9 cellular contexts compared by ENCODE assay signal in genomic region chr10:61452229-61452651, GRCh38. TPM values are rescaled to one million over a fixed set of nuclear protein-coding genes. Genes with fewer than 3 reads are reported as not detected.
DNase-seq lines count a peak whose midpoint lies in the region; TF ChIP-seq lines count a peak whose summit lies in the region.
"Had no signal": no experiment of that assay in that cellular context is flagged by ENCODE, and none has a peak within 500 bp of the region (broad histone marks: within the 10 kb centered on the region; RNA-seq: fewer than 3 reads in every experiment).

No MANE protein-coding gene starts in this region.

- H3K9me2 ChIP-seq in neural cell (ENCODE audit: insufficient read depth, low read length) (no peaks in the 10 kb centered on the region), Karpas-422 (replicated peaks; ENCODE audit: insufficient read depth, low read length) (no peaks in the 10 kb centered on the region)

- DNase-seq in AG04449 (ENCODE audit: low read depth, low spot score) = no peak
- no peak for DNase-seq in esophagus muscularis mucosa (ENCODE audit: extremely low spot score)
- DNase-seq in NCI-H2107 treated with DMSO at 0.1 percent for 48 hours (lab: John Stamatoyannopoulos, UW; ENCODE audit: unreplicated experiment) = no peak
- DNase-seq in COLO829 (ENCODE audit: low spot score) = no peak
- no peak for DNase-seq in activated gamma-delta T cell (lab: John Stamatoyannopoulos, UW)
- DNase-seq in Karpas-422 = no peak
- DNase-seq: NCI-H187 had no signal

- H3K9me3 ChIP-seq in HUES64 (ENCODE audit: insufficient read depth, low read depth, low read length) (no peaks in the 10 kb centered on the region), esophagus muscularis mucosa (no peaks in the 10 kb centered on the region), neural cell (ENCODE audit: low read length) (no peaks in the 10 kb centered on the region), Karpas-422 (ENCODE audit: low read length) (no peaks in the 10 kb centered on the region)

- TF ChIP-seq POLR2A in esophagus muscularis mucosa (IDR thresholded peaks at IDR 0.05; ENCODE audit: low read depth) = no peak

- no peaks in the 10 kb centered on the region for H3K79me2 ChIP-seq in neural cell (replicated peaks; ENCODE audit: insufficient read depth, low read length)
- H3K79me2 ChIP-seq in Karpas-422 (ENCODE audit: low read length) = no peaks in the 10 kb centered on the region

- H3K4me2 ChIP-seq in neural cell (ENCODE audit: low read length) (peak overlapping the region; percentile 66), Karpas-422 (ENCODE audit: low read depth, low read length, poor library complexity, severe bottlenecking) (no peak overlapping the region)

- intact Hi-C loops in esophagus muscularis mucosa (cut with DNase I) = no loop called here

- no peaks in the 10 kb centered on the region for H3F3A ChIP-seq in neural cell (ENCODE audit: insufficient read depth, low read length, poor library complexity, severe bottlenecking)

- 2% methylated on average over 24 of the region's 24 CpGs for WGBS in HUES64
- WGBS in esophagus muscularis mucosa = 25% methylated on average over 24 of the region's 24 CpGs

- H3K36me3 ChIP-seq in HUES64 (ENCODE audit: insufficient read depth, low read length) = no peaks in the 10 kb centered on the region
- H3K36me3 ChIP-seq in esophagus muscularis mucosa = no peaks in the 10 kb centered on the region
- H3K36me3 ChIP-seq in neural cell (ENCODE audit: insufficient read depth, low read length) = no peaks in the 10 kb centered on the region
- H3K36me3 ChIP-seq in Karpas-422 (ENCODE audit: insufficient read depth, low read length) = no peaks in the 10 kb centered on the region

- H3K27ac ChIP-seq in HUES64 (ENCODE audit: low read depth, low read length) (no peak overlapping the region), esophagus muscularis mucosa (replicated peaks in 1 of 4) (no peak overlapping the region), neural cell (ENCODE audit: low read length) (no peak overlapping the region), Karpas-422 (ENCODE audit: low read length) (no peak overlapping the region)

- CTCF ChIA-PET in AG04449 (lab: Yijun Ruan, JAX) = no interaction called here

- TF ChIP-seq CTCF in AG04449 (IDR thresholded peaks at IDR 0.05; ENCODE audit: insufficient read depth, low read length, missing control alignments) = no peak
- TF ChIP-seq CTCF in esophagus muscularis mucosa (IDR thresholded peaks at IDR 0.05) = no peak
- no peak for TF ChIP-seq CTCF in neural cell (IDR thresholded peaks at IDR 0.05; ENCODE audit: poor library complexity, severe bottlenecking)

- H3K4me1 ChIP-seq in HUES64 (ENCODE audit: insufficient read depth, low read length) (peaks cover 5% of the 10 kb centered on the region; the same call in 1 of the 2 replicates), esophagus muscularis mucosa (peaks cover 11 to 21% (median 18%) of the 10 kb centered on the region in 4 donors), Karpas-422 (ENCODE audit: low read length) (no peaks in the 10 kb centered on the region)

- H3K27me3 ChIP-seq in HUES64 (ENCODE audit: insufficient read depth, low read length) (peaks cover 51% of the 10 kb centered on the region), esophagus muscularis mucosa (peaks cover 0 to 28% (median 0%) of the 10 kb centered on the region in 4 donors), neural cell (ENCODE audit: insufficient read depth, low read depth, low read length) (peaks cover 36% of the 10 kb centered on the region), Karpas-422 (ENCODE audit: low read length) (0 out of 2 replicates have a peak, but pooled peaks cover 2% of the 10 kb centered on the region)

- H2AFZ ChIP-seq in neural cell (ENCODE audit: low read depth, low read length) (no peak overlapping the region), Karpas-422 (ENCODE audit: low read length) (no peak overlapping the region)

- TF ChIP-seq EP300 in esophagus muscularis mucosa (IDR thresholded peaks at IDR 0.05) (no peak), neural cell (conservative IDR thresholded peaks at IDR 0.05; ENCODE audit: poor library complexity, severe bottlenecking) (no peak)

- TF ChIP-seq RAD21 in neural cell (conservative IDR thresholded peaks at IDR 0.05) = no peak

- H3K4me3 ChIP-seq in AG04449 (ENCODE audit: low read depth, low read length) = peak overlapping the region; percentile 78
- H3K4me3 ChIP-seq in HUES64 (ENCODE audit: low read length) = peak overlapping the region; percentile 78
- H3K4me3 ChIP-seq in esophagus muscularis mucosa = peak overlapping the region; percentile 55 to 67 (median 58)
- peak overlapping the region; percentile 67 for H3K4me3 ChIP-seq in neural cell (ENCODE audit: low read length)
- H3K4me3 ChIP-seq in Karpas-422 (ENCODE audit: low read length) = no peak overlapping the region

- POLR2A ChIA-PET in AG04449 (lab: Yijun Ruan, JAX) = no interaction called here

- H3K9ac ChIP-seq in HUES64 (ENCODE audit: low read depth, low read length) (peak overlapping the region; percentile 36), neural cell (ENCODE audit: low read length) (peak overlapping the region; percentile 24), Karpas-422 (ENCODE audit: low read length) (no peak overlapping the region)

- H4K20me1 ChIP-seq in neural cell (ENCODE audit: insufficient read depth) (no peaks in the 10 kb centered on the region), Karpas-422 (ENCODE audit: insufficient read depth, low read depth, low read length) (no peaks in the 10 kb centered on the region)

TF ChIP-seq in neural cell, 6 proteins besides CTCF, POLR2A, EP300 and RAD21:
- no peak for TF ChIP-seq REST (IDR thresholded peaks at IDR 0.05; ENCODE audit: borderline replicate concordance)
- TF ChIP-seq EZH2 (IDR thresholded peaks at IDR 0.05; ENCODE audit: borderline replicate concordance, insufficient read depth, low read length, poor library complexity, severe bottlenecking) = no peak
- no peak for TF ChIP-seq POLR2AphosphoS5 (IDR thresholded peaks at IDR 0.05)
- no peak for TF ChIP-seq TAF1 (IDR thresholded peaks at IDR 0.05; ENCODE audit: low read depth)

RNA-seq across cellular contexts. Expression of gene TMEM26, which starts 0.9 kb away (rescaled TPM):
- polyA plus RNA-seq in HUES64 (2013, experiment 1 of 2) = 0.50 TPM
- polyA plus RNA-seq in HUES64 (2013, experiment 2 of 2) = 0.70 TPM
- total RNA-seq in esophagus muscularis mucosa = under 1 TPM in 3 of 4 donors, not detected in 1; 0.13 to 0.29 (median 0.17) TPM
- polyA plus RNA-seq in neural cell = 0.24 TPM in 1 of 2 replicates, not detected in the other
- polyA minus RNA-seq in neural cell = not detected in 2 replicates
- not detected in 2 replicates for total RNA-seq in Karpas-422 (2014; rRNA removed; shearing (Covaris generic); ENCODE audit: low replicate concordance)
